In genomic region chr21:34835526-34835925, GRCh38 we compare ENCODE assay signal across 8 cellular contexts.
DNase-seq lines count a peak whose midpoint lies in the region; ATAC-seq, FAIRE-seq and TF ChIP-seq lines count a peak whose summit lies in the region.

No MANE protein-coding gene starts in this region.

- intact Hi-C loops in gastrocnemius medialis (cut with DNase I; ENCODE audit: low total_unique reads), result no loop called here

- H3K23ac ChIP-seq in H1 (ENCODE audit: insufficient read length), result no peak overlapping the region

- H2BK5ac ChIP-seq in H1 (ENCODE audit: low read depth, low read length), result 0 out of 2 replicates have a peak overlapping the region, but pooled peaks have one; percentile 68

- no peak overlapping the region for H2BK120ac ChIP-seq in H1 (replicated peaks; ENCODE audit: low read depth, low read length)

- H2AFZ ChIP-seq in DND-41 (ENCODE audit: low read depth, low read length) (no peak overlapping the region), H1 (ENCODE audit: low read length) (no peak overlapping the region)

- H3K4me2 ChIP-seq in DND-41 (ENCODE audit: insufficient read depth, low read length) (no peak overlapping the region), H1 (ENCODE audit: insufficient read depth in 1 of 2, low read depth in 2 of 2, low read length in 2 of 2) (0 out of 4 replicates have a peak overlapping the region, but pooled peaks of 1 of the 2 experiments have one; percentile 2)

- H3K36me3 ChIP-seq in DND-41 (ENCODE audit: insufficient read depth, low read length) (peaks cover 99% of the 10 kb centered on the region), H1 (ENCODE audit: control insufficient read depth in 2 of 4, insufficient read depth in 4 of 4, low read length in 3 of 4) (no peaks in the 10 kb centered on the region), gastrocnemius medialis (peaks cover 0 to 29% of the 10 kb centered on the region in 2 donors)

- DNase-seq in DND-41 (no peak), MV-4-11 (lab: John Stamatoyannopoulos, UW) (peak; percentile 92), H1 (ENCODE audit: low read depth in 1 of 2, low spot score in 2 of 2) (no peak), gastrocnemius medialis (peak; percentile 40 to 73), NCI-H82 treated with DMSO at 0.1 percent for 48 hours (lab: John Stamatoyannopoulos, UW; ENCODE audit: unreplicated experiment) (no peak), NCI-H2081 treated with DMSO at 0.1 percent for 48 hours (lab: John Stamatoyannopoulos, UW) (no peak), KG1 (lab: John Stamatoyannopoulos, UW) (no peak)

- H3K4ac ChIP-seq in H1 (replicated peaks; ENCODE audit: insufficient read length, low read depth, low read length), result no peak overlapping the region

- no peaks in the 10 kb centered on the region for H3K9me3 ChIP-seq in DND-41 (ENCODE audit: insufficient read depth, low read length, severe bottlenecking)
- H3K9me3 ChIP-seq in H1 (ENCODE audit: insufficient read depth in 2 of 2, low read depth in 1 of 2, low read length in 1 of 2), result no peaks in the 10 kb centered on the region
- H3K9me3 ChIP-seq in gastrocnemius medialis, result no peaks in the 10 kb centered on the region

- TF ChIP-seq POLR2A in H1 (IDR thresholded peaks at IDR 0.05; ENCODE audit: control extremely low read depth in 1 of 2, low read depth in 2 of 2, low read length in 2 of 2), result no peak
- no peak for TF ChIP-seq POLR2A in gastrocnemius medialis (IDR thresholded peaks at IDR 0.05)

- TF ChIP-seq CTCF in DND-41 (IDR thresholded peaks at IDR 0.05; ENCODE audit: borderline replicate concordance, extremely low read depth, low read length, poor library complexity, severe bottlenecking) (no peak), H1 (IDR thresholded peaks at IDR 0.05; ENCODE audit: control extremely low read depth in 1 of 3, insufficient read depth in 1 of 3, low read depth in 1 of 3, low read length in 3 of 3) (no peak), gastrocnemius medialis (IDR thresholded peaks at IDR 0.05 in 4 of 5, conservative IDR thresholded peaks at IDR 0.05 in 1 of 5) (no peak)

- H2AK5ac ChIP-seq in H1 (ENCODE audit: low read depth, low read length), result no peak overlapping the region

- 0 out of 3 replicates have a peak, but pooled peaks of 1 of the 2 experiments have one; percentile 16 for TF ChIP-seq EP300 in H1 (IDR thresholded peaks at IDR 0.05; ENCODE audit: borderline replicate concordance in 1 of 2, low read depth in 2 of 2, low read length in 2 of 2)

- H3K27ac ChIP-seq in DND-41 (ENCODE audit: low read length), result no peak overlapping the region
- H3K27ac ChIP-seq in H1 (ENCODE audit: low read depth, low read length), result no peak overlapping the region
- H3K27ac ChIP-seq in gastrocnemius medialis, result peak overlapping the region; percentile 51 to 81 (median 79)

- H4K20me1 ChIP-seq in DND-41 (ENCODE audit: insufficient read depth, low read length), result peaks cover 39% of the 10 kb centered on the region
- no peaks in the 10 kb centered on the region for H4K20me1 ChIP-seq in H1 (replicated peaks in 1 of 2; ENCODE audit: control insufficient read depth in 1 of 2, insufficient read depth in 2 of 2, low read length in 2 of 2)

- no peak for TF ChIP-seq RAD21 in H1 (IDR thresholded peaks at IDR 0.05 in 1 of 2, conservative IDR thresholded peaks at IDR 0.05 in 1 of 2; ENCODE audit: low read depth in 2 of 2, low read length in 2 of 2)

- no peaks in the 10 kb centered on the region for H3K79me1 ChIP-seq in H1 (ENCODE audit: low read depth, low read length)

- 75% methylated on average over 6 of the region's 6 CpGs; no CpG with 5 or more reads in 1 of the 2 experiments for WGBS in H1 (ENCODE audit: extremely low coverage in 1 of 2, insufficient coverage in 1 of 2, insufficient read length in 1 of 2, insufficient replicate concordance in 2 of 2, low coverage in 1 of 2, low lambda C conversion rate in 2 of 2, missing lambda C conversion rate in 1 of 2), 2 experiments

- H3K9ac ChIP-seq in DND-41 (ENCODE audit: low read depth, low read length), result no peak overlapping the region
- no peak overlapping the region for H3K9ac ChIP-seq in H1 (replicated peaks in 1 of 4; ENCODE audit: extremely low read depth in 1 of 4, low read depth in 3 of 4, low read length in 3 of 4)

- no peak for FAIRE-seq in H1 (lab: Jason Lieb, UNC)

- H3K27me3 ChIP-seq in DND-41 (ENCODE audit: insufficient read depth, low read length, poor library complexity), result no peaks in the 10 kb centered on the region
- H3K27me3 ChIP-seq in H1 (replicated peaks in 1 of 4; ENCODE audit: control insufficient read depth in 3 of 4, extremely low read depth in 1 of 4, insufficient read depth in 3 of 4, low read length in 3 of 4), result no peaks in the 10 kb centered on the region
- no peaks in the 10 kb centered on the region for H3K27me3 ChIP-seq in gastrocnemius medialis

- CTCF ChIA-PET in H1 (lab: Charles Lee; ENCODE audit: partially characterized antibody), result interaction anchor here (1.3 kb wide), 1 partner anchor 24 kb away, joined by 3 read pairs; no protein-coding TSS in a partner anchor

- H3K79me2 ChIP-seq in DND-41 (ENCODE audit: insufficient read depth, low read length) (peaks cover 77% of the 10 kb centered on the region), H1 (ENCODE audit: control insufficient read depth in 1 of 2, insufficient read depth in 2 of 2, low read length in 2 of 2) (no peaks in the 10 kb centered on the region)

- H3K4me3 ChIP-seq in DND-41 (ENCODE audit: low read depth in 1 of 2, low read length in 2 of 2), result no peak overlapping the region
- no peak overlapping the region; a peak in 1 of 8 replicates for H3K4me3 ChIP-seq in H1 (ENCODE audit: extremely low read depth in 1 of 4, insufficient read depth in 2 of 4, low read depth in 3 of 4, low read length in 4 of 4)
- peak overlapping the region in 1 of 4 donors; percentile 7 for H3K4me3 ChIP-seq in gastrocnemius medialis

- no peak overlapping the region for H3K14ac ChIP-seq in H1 (ENCODE audit: insufficient read length)

- H3K18ac ChIP-seq in H1 (ENCODE audit: extremely low read depth, low read length), result no peak overlapping the region

- no peak overlapping the region for H3K56ac ChIP-seq in H1 (replicated peaks; ENCODE audit: insufficient read length, low read depth, low read length)

- POLR2A ChIA-PET in H1 (lab: Charles Lee; ENCODE audit: partially characterized antibody), result interaction anchor here (1.3 kb wide), 1 partner anchor 10 kb away, joined by 3 read pairs; no protein-coding TSS in a partner anchor

- ATAC-seq in DND-41 (ENCODE audit: insufficient read depth, low read depth) (0 out of 3 replicates have a peak, but pooled peaks have one; percentile 3), gastrocnemius medialis (peak; percentile 25 to 61), GM19467 (IDR thresholded peaks at IDR 0.05; ENCODE audit: unreplicated experiment) (no peak)

- in situ Hi-C loops in gastrocnemius medialis (cut with MboI; ENCODE audit: low sequenced_read_pairs in 4 of 4), result no loop called here

- H2BK20ac ChIP-seq in H1 (ENCODE audit: low read length), result peak overlapping the region; percentile 66; the same call in 1 of the 2 replicates

- peak overlapping the region; percentile 78; the same call in 1 of the 2 replicates for H2BK12ac ChIP-seq in H1 (ENCODE audit: low read depth, low read length)

- H4K8ac ChIP-seq in H1 (ENCODE audit: extremely low read depth, insufficient read depth, low read length), result no peak overlapping the region

- H2BK15ac ChIP-seq in H1 (ENCODE audit: low read length), result no peak overlapping the region

- no peaks in the 10 kb centered on the region for H3K23me2 ChIP-seq in H1 (ENCODE audit: low read depth, low read length)

- no peaks in the 10 kb centered on the region for H3K4me1 ChIP-seq in DND-41 (ENCODE audit: insufficient read depth, low read length)
- peaks cover 7 to 25% (median 13%) of the 10 kb centered on the region in 4 experiments for H3K4me1 ChIP-seq in H1 (replicated peaks in 1 of 4; ENCODE audit: control insufficient read depth in 3 of 4, insufficient read depth in 4 of 4, low read length in 3 of 4)
- peaks cover 14 to 31% of the 10 kb centered on the region in 2 donors for H3K4me1 ChIP-seq in gastrocnemius medialis

- no peak overlapping the region for H4K5ac ChIP-seq in H1 (ENCODE audit: insufficient read length, low read depth, low read length)

- H4K91ac ChIP-seq in H1 (replicated peaks; ENCODE audit: insufficient read length, low read length), result no peak overlapping the region

TF ChIP-seq in H1, 55 proteins besides CTCF, POLR2A, EP300 and RAD21:
- TF ChIP-seq SP1 (IDR thresholded peaks at IDR 0.05; ENCODE audit: low read depth, low read length) (0 out of 2 replicates have a peak, but pooled peaks have one; percentile 13), CEBPB (IDR thresholded peaks at IDR 0.05; ENCODE audit: low read depth, low read length) (peak; percentile 100), NANOG (IDR thresholded peaks at IDR 0.05; ENCODE audit: insufficient read depth, low read depth, low read length, poor library complexity, severe bottlenecking) (peak; percentile 73), YY1 (IDR thresholded peaks at IDR 0.05; ENCODE audit: low read depth, low read length) (no peak), CHD1 (IDR thresholded peaks at IDR 0.05; ENCODE audit: low read depth, low read length) (no peak)

Comparison
In these comparisons a context has a peak if more than half of its experiments do, and no peak if none do; other contexts are left out.
1. DNase-seq: peak in MV-4-11 (single experiment) and gastrocnemius medialis (2 of 2); none in DND-41 (single experiment), H1 (0 of 2), NCI-H82 treated with DMSO at 0.1 percent for 48 hours (single experiment), NCI-H2081 treated with DMSO at 0.1 percent for 48 hours (single experiment) and KG1 (single experiment).
2. H3K27ac ChIP-seq: peak in gastrocnemius medialis (4 of 4); none in DND-41 (single experiment) and H1 (single experiment).